In the genomic region with DNA sequence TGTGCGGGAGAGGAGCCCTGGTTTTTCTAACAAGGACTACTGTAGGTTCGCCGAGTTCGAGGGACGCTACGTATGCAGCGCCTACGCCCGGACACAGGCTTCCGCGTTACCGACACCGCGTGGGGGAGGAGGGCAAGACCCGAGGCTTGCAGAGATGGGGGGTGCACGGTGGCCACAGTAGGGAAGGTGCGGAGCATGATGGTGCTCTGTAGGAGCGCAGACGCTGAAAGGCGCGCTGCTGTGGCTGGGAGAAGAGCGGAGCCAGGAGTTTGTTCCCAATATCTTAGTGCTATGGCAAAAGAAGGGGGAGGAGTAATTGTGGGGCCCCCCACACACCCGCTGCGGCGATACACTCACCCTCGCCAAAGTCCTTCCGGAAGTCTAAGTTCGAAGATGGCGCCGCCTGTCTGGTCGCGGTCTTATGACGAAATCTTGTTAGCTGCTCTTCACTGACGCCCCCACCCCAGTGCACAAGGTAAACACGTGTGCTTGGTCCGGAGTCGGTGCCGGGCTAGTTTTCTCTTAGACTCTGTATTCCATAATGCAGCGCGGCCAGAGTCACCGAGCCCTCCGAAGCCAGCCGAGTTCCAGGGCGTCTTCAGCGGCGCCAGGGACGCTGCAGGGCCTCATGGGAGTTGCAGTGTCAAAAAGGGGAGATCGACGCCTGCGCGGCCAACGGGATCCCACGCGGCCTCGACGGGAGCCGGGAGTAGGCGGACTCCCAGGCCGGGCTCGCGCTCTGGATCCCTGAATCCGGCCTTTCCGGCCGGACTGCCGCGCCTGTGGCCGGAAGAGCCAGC, we compare ENCODE assay signal across 8 cellular contexts. TPM values are rescaled to one million over a fixed set of nuclear protein-coding genes. Genes with fewer than 3 reads are reported as not detected.
A peak's percentile ranks its signal among the peaks of the same experiment; 100 is the strongest.
DNase-seq lines count a peak whose midpoint lies in the region; ATAC-seq, FAIRE-seq and TF ChIP-seq lines count a peak whose summit lies in the region.

A gene with protein sequence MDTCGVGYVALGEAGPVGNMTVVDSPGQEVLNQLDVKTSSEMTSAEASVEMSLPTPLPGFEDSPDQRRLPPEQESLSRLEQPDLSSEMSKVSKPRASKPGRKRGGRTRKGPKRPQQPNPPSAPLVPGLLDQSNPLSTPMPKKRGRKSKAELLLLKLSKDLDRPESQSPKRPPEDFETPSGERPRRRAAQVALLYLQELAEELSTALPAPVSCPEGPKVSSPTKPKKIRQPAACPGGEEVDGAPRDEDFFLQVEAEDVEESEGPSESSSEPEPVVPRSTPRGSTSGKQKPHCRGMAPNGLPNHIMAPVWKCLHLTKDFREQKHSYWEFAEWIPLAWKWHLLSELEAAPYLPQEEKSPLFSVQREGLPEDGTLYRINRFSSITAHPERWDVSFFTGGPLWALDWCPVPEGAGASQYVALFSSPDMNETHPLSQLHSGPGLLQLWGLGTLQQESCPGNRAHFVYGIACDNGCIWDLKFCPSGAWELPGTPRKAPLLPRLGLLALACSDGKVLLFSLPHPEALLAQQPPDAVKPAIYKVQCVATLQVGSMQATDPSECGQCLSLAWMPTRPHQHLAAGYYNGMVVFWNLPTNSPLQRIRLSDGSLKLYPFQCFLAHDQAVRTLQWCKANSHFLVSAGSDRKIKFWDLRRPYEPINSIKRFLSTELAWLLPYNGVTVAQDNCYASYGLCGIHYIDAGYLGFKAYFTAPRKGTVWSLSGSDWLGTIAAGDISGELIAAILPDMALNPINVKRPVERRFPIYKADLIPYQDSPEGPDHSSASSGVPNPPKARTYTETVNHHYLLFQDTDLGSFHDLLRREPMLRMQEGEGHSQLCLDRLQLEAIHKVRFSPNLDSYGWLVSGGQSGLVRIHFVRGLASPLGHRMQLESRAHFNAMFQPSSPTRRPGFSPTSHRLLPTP (minus strand): TSS at position 383 of the 800 bp plus-strand sequence. CDS start 13,210 bp downstream, outside the sequence.

- peaks cover 26% of the 10 kb centered on the region for H3K4me1 ChIP-seq in Loucy (ENCODE audit: insufficient read depth, low read length, poor library complexity, severe bottlenecking)

- peak within 1 kb of the TSS; percentile 93 for H3K4me3 ChIP-seq in Loucy (ENCODE audit: low read length, poor library complexity, severe bottlenecking)

- H3K27me3 ChIP-seq in Loucy (ENCODE audit: insufficient read depth, low read length, poor library complexity, severe bottlenecking), result no peaks in the 10 kb centered on the region

- DNase-seq in EL (peak; percentile 98), H54 (ENCODE audit: insufficient read length, low spot score) (peak; percentile 89), fibroblast of peridontal ligament (ENCODE audit: extremely low read depth) (peak; percentile 98)
- peak; percentile 89 for DNase-seq in activated T-helper 9 cell treated with anti-CD3 and anti-CD28 coated beads, Interleukin-2, amount 50 U/mL, for 16 hours (ENCODE audit: low read depth)
- DNase-seq in natural killer cell treated with Interleukin-12 subunit alpha and Interleukin-12 subunit beta and Interleukin-15 and Interleukin-18, amount 100 ng/mL, for 72 hours (ENCODE audit: low spot score), result peak; percentile 94
- peak; percentile 90 for DNase-seq in stimulated activated naive CD8-positive, alpha-beta T cell treated with anti-CD3 and anti-CD28 coated beads, Interleukin-15, Interleukin-2, amounts not matched to agents 100 U/mL and 50 U/mL, for 24 hours

- peaks cover 28 to 44% of the 10 kb centered on the region in 2 donors for H3K4me1 Mint-ChIP-seq in natural killer cell treated with Interleukin-12 subunit alpha and Interleukin-12 subunit beta and Interleukin-15 and Interleukin-18, amount 100 ng/mL, for 72 hours (ENCODE audit: low read depth in 2 of 2)

- H3K79me2 ChIP-seq in Loucy (ENCODE audit: insufficient read depth, low read length), result peaks cover 69% of the 10 kb centered on the region

- TF ChIP-seq POLR2A in H54 (IDR thresholded peaks at IDR 0.05; ENCODE audit: low read depth, low read length), result no peak; the same call in none of the 2 replicates
- TF ChIP-seq POLR2A in Raji (IDR thresholded peaks at IDR 0.05; ENCODE audit: insufficient read depth, low read depth, low read length), result peak; percentile 74

- no peaks in the 10 kb centered on the region for H3K9me2 ChIP-seq in Loucy (replicated peaks; ENCODE audit: low read depth, low read length)

- peak within 1 kb of the TSS; percentile 94 for H3K9ac ChIP-seq in Loucy (ENCODE audit: low read depth, low read length, poor library complexity, severe bottlenecking)

- peak within 1 kb of the TSS; percentile 98 for H3K4me2 ChIP-seq in Loucy (ENCODE audit: low read depth, low read length, poor library complexity, severe bottlenecking)

- peak within 1 kb of the TSS; percentile 81 for H2AFZ ChIP-seq in Loucy (ENCODE audit: low read length)

- H3K9me3 ChIP-seq in Loucy (ENCODE audit: insufficient read depth, low read depth, low read length), result no peaks in the 10 kb centered on the region

- H3K36me3 ChIP-seq in Loucy (ENCODE audit: insufficient read depth, low read length), result no peaks in the 10 kb centered on the region

- 0 out of 2 replicates have a peak, but pooled peaks cover 2% of the 10 kb centered on the region for H3F3A ChIP-seq in Loucy (ENCODE audit: low read depth)

- FAIRE-seq in H54 (lab: Jason Lieb, UNC), result no peak

- TF ChIP-seq CTCF in Loucy (conservative IDR thresholded peaks at IDR 0.05; ENCODE audit: low read length), result no peak

- no peaks in the 10 kb centered on the region for H3K9me3 Mint-ChIP-seq in natural killer cell treated with Interleukin-12 subunit alpha and Interleukin-12 subunit beta and Interleukin-15 and Interleukin-18, amount 100 ng/mL, for 72 hours

- H3K27me3 Mint-ChIP-seq in natural killer cell treated with Interleukin-12 subunit alpha and Interleukin-12 subunit beta and Interleukin-15 and Interleukin-18, amount 100 ng/mL, for 72 hours, result no peaks in the 10 kb centered on the region

- peaks cover 4% of the 10 kb centered on the region for H3K36me3 Mint-ChIP-seq in natural killer cell treated with Interleukin-12 subunit alpha and Interleukin-12 subunit beta and Interleukin-15 and Interleukin-18, amount 100 ng/mL, for 72 hours

- ATAC-seq in natural killer cell treated with Interleukin-12 subunit alpha and Interleukin-12 subunit beta and Interleukin-15 and Interleukin-18, amount 100 ng/mL, for 72 hours, result peak; percentile 90 to 92
- peak; percentile 80 for ATAC-seq in stimulated activated naive CD8-positive, alpha-beta T cell treated with anti-CD3 and anti-CD28 coated beads, Interleukin-15, Interleukin-2, amounts not matched to agents 100 U/mL and 50 U/mL, for 24 hours

- H3K4me3 Mint-ChIP-seq in natural killer cell treated with Interleukin-12 subunit alpha and Interleukin-12 subunit beta and Interleukin-15 and Interleukin-18, amount 100 ng/mL, for 72 hours, result peak within 1 kb of the TSS; percentile 100

- H4K20me1 ChIP-seq in Loucy (ENCODE audit: insufficient read depth, low read length, poor library complexity, severe bottlenecking), result peaks cover 15% of the 10 kb centered on the region

- peak within 1 kb of the TSS; percentile 94 to 100 for H3K27ac Mint-ChIP-seq in natural killer cell treated with Interleukin-12 subunit alpha and Interleukin-12 subunit beta and Interleukin-15 and Interleukin-18, amount 100 ng/mL, for 72 hours

RNA-seq across cellular contexts. Expression of the gene that starts here (rescaled TPM):
- 100 to 1,000 TPM in 1 of 2 donors, 10 to 100 TPM in 1; 85.4 to 107 TPM for total RNA-seq in natural killer cell treated with Interleukin-12 subunit alpha and Interleukin-12 subunit beta and Interleukin-15 and Interleukin-18, amount 100 ng/mL, for 72 hours

Comparison
In these comparisons a context has a peak if more than half of its experiments do, and no peak if none do; other contexts are left out.
1. Peak in every context shown above with its lines: DNase-seq, ATAC-seq and H3K4me3 ChIP-seq.